Comparison of ENCODE assay signal across 10 cellular contexts in genomic region chr1:28971980-28972771, GRCh38. TPM values are rescaled to one million over a fixed set of nuclear protein-coding genes. Genes with fewer than 3 reads are reported as not detected.
A peak's percentile ranks its signal among the peaks of the same experiment; 100 is the strongest.
DNase-seq lines count a peak whose midpoint lies in the region; ATAC-seq and TF ChIP-seq lines count a peak whose summit lies in the region.
"Had no signal": no experiment of that assay in that cellular context is flagged by ENCODE, and none has a peak within 500 bp of the region (broad histone marks: within the 10 kb centered on the region; RNA-seq: fewer than 3 reads in every experiment).

No MANE protein-coding gene starts in this region.

- peak; percentile 25 for DNase-seq in stimulated activated CD4-positive, alpha-beta T cell treated with anti-CD3 and anti-CD28 coated beads, Interleukin-15, amount 100 ng/mL, for 24 hours
- no peak for DNase-seq in stimulated activated CD4-positive, alpha-beta T cell treated with anti-CD3 and anti-CD28 coated beads, Interleukin-4, amount 100 ng/mL, for 4 hours
- DNase-seq in activated T-cell treated with anti-CD3 and anti-CD28 coated beads, Interleukin-2, amount 50 U/mL, for 48 hours, result peak; percentile 41 to 43
- DNase-seq in glomerular visceral epithelial cell (ENCODE audit: extremely low spot score) (peak; percentile 81), type B pancreatic cell (ENCODE audit: extremely low spot score, unreplicated experiment) (no peak), cortex of kidney (lab: John Stamatoyannopoulos, UW) (no peak), NCI-H146 (lab: John Stamatoyannopoulos, UW) (no peak)
- DNase-seq: DND-41 had no signal

- H3K27me3 Mint-ChIP-seq in type B pancreatic cell, result no peaks in the 10 kb centered on the region
- H3K27me3 Mint-ChIP-seq: central memory CD8-positive, alpha-beta T cell had no signal

- peaks cover 23% of the 10 kb centered on the region for H3K4me1 Mint-ChIP-seq in type B pancreatic cell (ENCODE audit: unreplicated experiment)

- H3K4me3 Mint-ChIP-seq in type B pancreatic cell, result peak overlapping the region; percentile 60
- H3K4me3 Mint-ChIP-seq: central memory CD8-positive, alpha-beta T cell had no signal

- no peaks in the 10 kb centered on the region for H3K9me3 Mint-ChIP-seq in type B pancreatic cell
- H3K9me3 Mint-ChIP-seq: central memory CD8-positive, alpha-beta T cell had no signal

- no peak for TF ChIP-seq CTCF in type B pancreatic cell (conservative IDR thresholded peaks at IDR 0.05)

- peaks cover 5% of the 10 kb centered on the region for H3K36me3 Mint-ChIP-seq in type B pancreatic cell

- no peak for ATAC-seq in HG03108 (IDR thresholded peaks at IDR 0.05; ENCODE audit: unreplicated experiment)

- peak overlapping the region; percentile 82 for H3K27ac Mint-ChIP-seq in type B pancreatic cell

RNA-seq across cellular contexts. Expression of gene EPB41, which starts 57.8 kb away (rescaled TPM):
- total RNA-seq in type B pancreatic cell (ENCODE audit: low replicate concordance), result 76.1 and 82.9 TPM in 2 replicates

Comparison
In these comparisons a context has a peak if more than half of its experiments do, and no peak if none do; other contexts are left out.
1. DNase-seq: peak in stimulated activated CD4-positive, alpha-beta T cell treated with anti-CD3 and anti-CD28 coated beads, Interleukin-15, amount 100 ng/mL, for 24 hours (single experiment), activated T-cell treated with anti-CD3 and anti-CD28 coated beads, Interleukin-2, amount 50 U/mL, for 48 hours (2 of 2) and glomerular visceral epithelial cell (single experiment); none in stimulated activated CD4-positive, alpha-beta T cell treated with anti-CD3 and anti-CD28 coated beads, Interleukin-4, amount 100 ng/mL, for 4 hours (0 of 2), type B pancreatic cell (single experiment), cortex of kidney (single experiment) and NCI-H146 (single experiment).